ENCODE assay signal across 16 cellular contexts in genomic region chr7:45028920-45029344, GRCh38. TPM values are rescaled to one million over a fixed set of nuclear protein-coding genes. Genes with fewer than 3 reads are reported as not detected.
DNase-seq lines count a peak whose midpoint lies in the region; ATAC-seq and TF ChIP-seq lines count a peak whose summit lies in the region.
"Had no signal": no experiment of that assay in that cellular context is flagged by ENCODE, and none has a peak within 500 bp of the region (broad histone marks: within the 10 kb centered on the region; RNA-seq: fewer than 3 reads in every experiment).

No MANE protein-coding gene starts in this region.

- peaks cover 70% of the 10 kb centered on the region for H3K4me1 Mint-ChIP-seq in activated CD4-positive, alpha-beta T cell treated with anti-CD3 and anti-CD28 coated beads, Interleukin-2, amount 10 ng/mL, durations not matched to agents 7 days and 5 days
- H3K4me1 Mint-ChIP-seq in dendritic cell treated with granulocyte-macrophage colony-stimulating factor and Interleukin-4, amounts not matched to agents 40 ng/mL and 50 ng/mL, for 4 days (ENCODE audit: low read depth): peaks cover 77% of the 10 kb centered on the region
- peaks cover 85% of the 10 kb centered on the region for H3K4me1 Mint-ChIP-seq in stimulated activated effector memory CD8-positive, alpha-beta T cell treated with anti-CD3 and anti-CD28 coated beads, Interleukin-12 subunit alpha, Interleukin-12 subunit beta, amount 100 ng/mL, for 72 hours

- intact Hi-C loops in dendritic cell treated with granulocyte-macrophage colony-stimulating factor and Interleukin-4, amounts not matched to agents 40 ng/mL and 50 ng/mL, for 4 days (cut with micrococcal nuclease): loop anchor here (10.0 kb wide), 1 partner anchor 54 kb away; the partner anchor contains the start of gene MYO1G

- H3K4me3 ChIP-seq in NB4 (ENCODE audit: low read depth, low read length): peak overlapping the region; percentile 80
- no peak overlapping the region for H3K4me3 ChIP-seq in gastroesophageal sphincter

- TF ChIP-seq EP300 in gastroesophageal sphincter (IDR thresholded peaks at IDR 0.05): no peak

- peaks cover 0 to 11% (median 4%) of the 10 kb centered on the region in 3 donors for H3K4me1 ChIP-seq in gastroesophageal sphincter
- H3K4me1 ChIP-seq: breast epithelium had no signal

- TF ChIP-seq POLR2A in NB4 (IDR thresholded peaks at IDR 0.05; ENCODE audit: extremely low read depth, insufficient read length) (no peak), gastroesophageal sphincter (IDR thresholded peaks at IDR 0.05) (no peak)

- POLR2A ChIA-PET in activated CD4-positive, alpha-beta T cell treated with anti-CD3 and anti-CD28 coated beads, Interleukin-2, amount 10 ng/mL, durations not matched to agents 7 days and 5 days (lab: Charles Lee): no interaction called here

- CTCF ChIA-PET in activated CD4-positive, alpha-beta T cell treated with anti-CD3 and anti-CD28 coated beads, Interleukin-2, amount 10 ng/mL, durations not matched to agents 7 days and 5 days (lab: Charles Lee): interaction anchor here (0.6 to 2.0 kb wide), 4 partner anchors 10 to 1131 kb away, joined by 3 to 8 read pairs (median 4); no protein-coding TSS in a partner anchor

- H3K27ac Mint-ChIP-seq in activated CD4-positive, alpha-beta T cell treated with anti-CD3 and anti-CD28 coated beads, Interleukin-2, amount 10 ng/mL, durations not matched to agents 7 days and 5 days: peak overlapping the region; percentile 87
- H3K27ac Mint-ChIP-seq in dendritic cell treated with granulocyte-macrophage colony-stimulating factor and Interleukin-4, amounts not matched to agents 40 ng/mL and 50 ng/mL, for 4 days: peak overlapping the region; percentile 87
- H3K27ac Mint-ChIP-seq in stimulated activated effector memory CD8-positive, alpha-beta T cell treated with anti-CD3 and anti-CD28 coated beads, Interleukin-12 subunit alpha, Interleukin-12 subunit beta, amount 100 ng/mL, for 72 hours: peak overlapping the region; percentile 63

- peaks cover 83% of the 10 kb centered on the region for H3K36me3 Mint-ChIP-seq in activated CD4-positive, alpha-beta T cell treated with anti-CD3 and anti-CD28 coated beads, Interleukin-2, amount 10 ng/mL, durations not matched to agents 7 days and 5 days (ENCODE audit: low read depth)
- peaks cover 55% of the 10 kb centered on the region for H3K36me3 Mint-ChIP-seq in dendritic cell treated with granulocyte-macrophage colony-stimulating factor and Interleukin-4, amounts not matched to agents 40 ng/mL and 50 ng/mL, for 4 days (ENCODE audit: low read depth)
- peaks cover 59% of the 10 kb centered on the region for H3K36me3 Mint-ChIP-seq in stimulated activated effector memory CD8-positive, alpha-beta T cell treated with anti-CD3 and anti-CD28 coated beads, Interleukin-12 subunit alpha, Interleukin-12 subunit beta, amount 100 ng/mL, for 72 hours

- H3K9me3 Mint-ChIP-seq in activated CD4-positive, alpha-beta T cell treated with anti-CD3 and anti-CD28 coated beads, Interleukin-2, amount 10 ng/mL, durations not matched to agents 7 days and 5 days: peaks cover 4% of the 10 kb centered on the region
- H3K9me3 Mint-ChIP-seq in dendritic cell treated with granulocyte-macrophage colony-stimulating factor and Interleukin-4, amounts not matched to agents 40 ng/mL and 50 ng/mL, for 4 days: no peaks in the 10 kb centered on the region
- H3K9me3 Mint-ChIP-seq in stimulated activated effector memory CD8-positive, alpha-beta T cell treated with anti-CD3 and anti-CD28 coated beads, Interleukin-12 subunit alpha, Interleukin-12 subunit beta, amount 100 ng/mL, for 72 hours: no peaks in the 10 kb centered on the region

- TF ChIP-seq CTCF in NB4 (IDR thresholded peaks at IDR 0.05; ENCODE audit: low read depth, low read length): no peak
- TF ChIP-seq CTCF in gastroesophageal sphincter (IDR thresholded peaks at IDR 0.05): no peak

- H3K27me3 ChIP-seq in gastroesophageal sphincter: no peaks in the 10 kb centered on the region
- H3K27me3 ChIP-seq: breast epithelium, tibial artery had no signal

- no peak for DNase-seq in activated CD4-positive, alpha-beta T cell treated with anti-CD3 and anti-CD28 coated beads, Interleukin-2, amount 10 ng/mL, durations not matched to agents 7 days and 5 days
- no peak for DNase-seq in activated CD4-positive, alpha-beta T cell treated with anti-CD3 and anti-CD28 coated beads, Interleukin-2, amount 50 U/mL, for 1 hour
- DNase-seq in NB4 (ENCODE audit: low read depth): peak; percentile 59
- no peak for DNase-seq in stimulated activated effector memory CD8-positive, alpha-beta T cell treated with anti-CD3 and anti-CD28 coated beads, Interleukin-12 subunit alpha, Interleukin-12 subunit beta, amount 100 ng/mL, for 72 hours (ENCODE audit: low spot score in 2 of 2)
- DNase-seq in stimulated activated naive CD4-positive, alpha-beta T cell (lab: John Stamatoyannopoulos, UW): no peak
- DNase-seq: erythroblast, mesenchymal stem cell, NCI-H2171, PC-3, retina, T-helper 9 cell had no signal

- H3K27me3 Mint-ChIP-seq in activated CD4-positive, alpha-beta T cell treated with anti-CD3 and anti-CD28 coated beads, Interleukin-2, amount 10 ng/mL, durations not matched to agents 7 days and 5 days: no peaks in the 10 kb centered on the region
- no peaks in the 10 kb centered on the region for H3K27me3 Mint-ChIP-seq in dendritic cell treated with granulocyte-macrophage colony-stimulating factor and Interleukin-4, amounts not matched to agents 40 ng/mL and 50 ng/mL, for 4 days

- no peak overlapping the region for H3K27ac ChIP-seq in gastroesophageal sphincter
- H3K27ac ChIP-seq: tibial artery had no signal

- 86 to 100% methylated on average over 3 to 6 of the region's 7 CpGs for WGBS in gastroesophageal sphincter (ENCODE audit: low coverage in 1 of 2), 2 donors

- ATAC-seq in stimulated activated effector memory CD8-positive, alpha-beta T cell treated with anti-CD3 and anti-CD28 coated beads, Interleukin-12 subunit alpha, Interleukin-12 subunit beta, amount 100 ng/mL, for 72 hours: no peak
- ATAC-seq in GM18858 (IDR thresholded peaks at IDR 0.05; ENCODE audit: unreplicated experiment): no peak
- ATAC-seq in gastroesophageal sphincter: no peak
- ATAC-seq: PC-3 had no signal

- peak overlapping the region; percentile 81 for H3K4me3 Mint-ChIP-seq in activated CD4-positive, alpha-beta T cell treated with anti-CD3 and anti-CD28 coated beads, Interleukin-2, amount 10 ng/mL, durations not matched to agents 7 days and 5 days
- H3K4me3 Mint-ChIP-seq in dendritic cell treated with granulocyte-macrophage colony-stimulating factor and Interleukin-4, amounts not matched to agents 40 ng/mL and 50 ng/mL, for 4 days: peak overlapping the region; percentile 77
- peak overlapping the region; percentile 65 for H3K4me3 Mint-ChIP-seq in stimulated activated effector memory CD8-positive, alpha-beta T cell treated with anti-CD3 and anti-CD28 coated beads, Interleukin-12 subunit alpha, Interleukin-12 subunit beta, amount 100 ng/mL, for 72 hours

- H3K9me3 ChIP-seq in gastroesophageal sphincter: no peaks in the 10 kb centered on the region
- H3K9me3 ChIP-seq: tibial artery had no signal

- peaks cover 0 to 28% of the 10 kb centered on the region in 2 donors for H3K36me3 ChIP-seq in gastroesophageal sphincter
- H3K36me3 ChIP-seq: breast epithelium had no signal

RNA-seq across cellular contexts. Expression of gene CCM2, which starts 28.9 kb away (rescaled TPM):
- total RNA-seq in activated CD4-positive, alpha-beta T cell treated with anti-CD3 and anti-CD28 coated beads, Interleukin-2, amount 10 ng/mL, durations not matched to agents 7 days and 5 days: 100 to 1,000 TPM; 134 TPM
- 10 to 100 TPM; 35.8 to 62.0 (median 51.9) TPM for total RNA-seq in gastroesophageal sphincter

RNA-seq across cellular contexts. Expression of gene MYO1G, which starts 50.1 kb away (rescaled TPM):
- total RNA-seq in activated CD4-positive, alpha-beta T cell treated with anti-CD3 and anti-CD28 coated beads, Interleukin-2, amount 10 ng/mL, durations not matched to agents 7 days and 5 days: 100 to 1,000 TPM; 414 to 457 TPM
- 1 to 10 TPM; 1.4 to 3.6 (median 2.0) TPM for total RNA-seq in gastroesophageal sphincter

RNA-seq across cellular contexts. Expression of gene NACAD, which starts 59.8 kb away (rescaled TPM):
- not detected for total RNA-seq in activated CD4-positive, alpha-beta T cell treated with anti-CD3 and anti-CD28 coated beads, Interleukin-2, amount 10 ng/mL, durations not matched to agents 7 days and 5 days
- total RNA-seq in gastroesophageal sphincter: 10 to 100 TPM in 1 of 4 donors, 1 to 10 TPM in 3; 6.0 to 10.6 (median 7.2) TPM

Comparison
In these comparisons a context has a peak if more than half of its experiments do, and no peak if none do; other contexts are left out.
1. RNA of gene MYO1G, which starts 50.1 kb away (total RNA-seq): 414 to 457 TPM in activated CD4-positive, alpha-beta T cell treated with anti-CD3 and anti-CD28 coated beads, Interleukin-2, amount 10 ng/mL, durations not matched to agents 7 days and 5 days; 1.4 to 3.6 TPM in gastroesophageal sphincter; every median in the first group is over 10 times any median in the second.
2. RNA of gene NACAD, which starts 59.8 kb away (total RNA-seq): 6.0 to 10.6 TPM in gastroesophageal sphincter; not detected in activated CD4-positive, alpha-beta T cell treated with anti-CD3 and anti-CD28 coated beads, Interleukin-2, amount 10 ng/mL, durations not matched to agents 7 days and 5 days; every median in the first group is over 4 times any median in the second.
3. Peak in every context shown above with its lines, with median percentiles within 50 percentile points of each other: H3K27ac Mint-ChIP-seq and H3K4me3 Mint-ChIP-seq.